ENCODE assay signal across 8 cellular contexts in the genomic region with DNA sequence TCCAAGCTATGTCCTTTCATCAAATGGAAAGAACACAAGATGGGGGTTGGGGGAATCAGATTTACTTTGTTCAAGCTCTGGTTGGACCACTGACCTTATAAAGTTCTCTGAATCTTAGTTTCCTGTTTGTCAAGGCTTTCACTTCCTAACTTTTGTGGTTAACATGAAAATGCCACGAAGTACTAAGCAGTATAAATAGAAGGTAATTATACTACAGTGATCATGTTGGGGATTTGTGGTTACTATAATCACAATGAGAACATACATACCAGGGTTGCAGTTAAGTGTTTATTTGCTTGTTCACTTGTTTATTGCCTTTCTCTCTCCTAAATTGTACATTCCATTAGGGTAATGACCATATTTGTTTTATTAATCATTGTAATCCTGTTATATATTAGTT. TPM values are rescaled to one million over a fixed set of nuclear protein-coding genes. Genes with fewer than 3 reads are reported as not detected.
DNase-seq lines count a peak whose midpoint lies in the region; ATAC-seq, FAIRE-seq and TF ChIP-seq lines count a peak whose summit lies in the region.

No MANE protein-coding gene starts in this region.

- H3K27me3 Mint-ChIP-seq in Caco-2 (ENCODE audit: insufficient read depth, unreplicated experiment) = no peaks in the 10 kb centered on the region

- H3K9me3 ChIP-seq in BLaER1 treated with 17β-estradiol and CSF1 and Interleukin-3, amounts not matched to agents 10 nM and 100 nM (replicated peaks in 1 of 11) = no peaks in the 10 kb centered on the region
- H3K9me3 ChIP-seq in MG63 = no peaks in the 10 kb centered on the region
- H3K9me3 ChIP-seq in Caco-2 = no peaks in the 10 kb centered on the region

- H3K4me3 ChIP-seq in BLaER1 treated with 17β-estradiol and CSF1 and Interleukin-3, amounts not matched to agents 10 nM and 100 nM = no peak overlapping the region
- no peak overlapping the region for H3K4me3 ChIP-seq in bronchial epithelial cell (ENCODE audit: low read depth, low read length)
- H3K4me3 ChIP-seq in MG63 = no peak overlapping the region
- no peak overlapping the region for H3K4me3 ChIP-seq in Caco-2 (ENCODE audit: low read depth, low read length)

- intact Hi-C loops in Caco-2 (cut with micrococcal nuclease; ENCODE audit: unreplicated experiment) = no loop called here

- POLR2A ChIA-PET in Caco-2 (lab: Charles Lee) = no interaction called here

- peaks cover 0 to 12% (median 0%) of the 10 kb centered on the region in 11 experiments; a peak in 2 of 22 replicates for H4K20me1 ChIP-seq in BLaER1 treated with 17β-estradiol and CSF1 and Interleukin-3, amounts not matched to agents 10 nM and 100 nM

- no TSS peak for BruUV-seq in Caco-2 (replicated peaks; lab: Mats Ljungman, UMichigan)

- FAIRE-seq in bronchial epithelial cell (lab: Jason Lieb, UNC) = no peak

- no peak overlapping the region for H3K27ac Mint-ChIP-seq in Caco-2 (ENCODE audit: unreplicated experiment)

- CTCF ChIA-PET in Caco-2 (lab: Charles Lee) = no interaction called here

- no peak overlapping the region; a peak in 1 of 22 replicates for H3K27ac ChIP-seq in BLaER1 treated with 17β-estradiol and CSF1 and Interleukin-3, amounts not matched to agents 10 nM and 100 nM

- H3K27me3 ChIP-seq in BLaER1 treated with 17β-estradiol and CSF1 and Interleukin-3, amounts not matched to agents 10 nM and 100 nM = peaks cover 0 to 95% (median 4%) of the 10 kb centered on the region in 11 experiments; a peak in 8 of 22 replicates
- H3K27me3 ChIP-seq in bronchial epithelial cell (ENCODE audit: control insufficient read depth, insufficient read depth, low read length) = no peaks in the 10 kb centered on the region
- no peaks in the 10 kb centered on the region for H3K27me3 ChIP-seq in MG63
- no peaks in the 10 kb centered on the region for H3K27me3 ChIP-seq in Caco-2 (replicated peaks; ENCODE audit: control insufficient read depth, insufficient read depth, low read length)

- ATAC-seq in GM21447 (IDR thresholded peaks at IDR 0.05; ENCODE audit: unreplicated experiment) = peak; percentile 93
- ATAC-seq in HG03571 (IDR thresholded peaks at IDR 0.05; ENCODE audit: unreplicated experiment) = peak; percentile 93

- H3K4me1 ChIP-seq in BLaER1 treated with 17β-estradiol and CSF1 and Interleukin-3, amounts not matched to agents 10 nM and 100 nM = peaks cover 27 to 54% (median 34%) of the 10 kb centered on the region in 10 experiments
- peaks cover 15% of the 10 kb centered on the region for H3K4me1 ChIP-seq in Caco-2

- DNase-seq in bronchial epithelial cell (ENCODE audit: low read depth) (peak; percentile 39), MG63 (no peak), amniotic stem cell (lab: John Stamatoyannopoulos, UW) (no peak), nucleus accumbens (lab: John Stamatoyannopoulos, UW) (no peak), Caco-2 (no peak)

- no peaks in the 10 kb centered on the region for H3K36me3 Mint-ChIP-seq in Caco-2 (ENCODE audit: insufficient read depth, unreplicated experiment)

- TF ChIP-seq CTCF in bronchial epithelial cell (IDR thresholded peaks at IDR 0.05; ENCODE audit: insufficient read depth, low read length, severe bottlenecking) = no peak
- no peak for TF ChIP-seq CTCF in Caco-2 (IDR thresholded peaks at IDR 0.05; ENCODE audit: insufficient read depth in 1 of 2, low read depth in 1 of 2, low read length in 1 of 2, severe bottlenecking in 1 of 2, unreplicated experiment in 1 of 2)

- no peaks in the 10 kb centered on the region for H3K36me3 ChIP-seq in BLaER1 treated with 17β-estradiol and CSF1 and Interleukin-3, amounts not matched to agents 10 nM and 100 nM
- no peaks in the 10 kb centered on the region for H3K36me3 ChIP-seq in bronchial epithelial cell (ENCODE audit: control insufficient read depth, insufficient read depth, low read length)
- H3K36me3 ChIP-seq in MG63 = no peaks in the 10 kb centered on the region
- no peaks in the 10 kb centered on the region for H3K36me3 ChIP-seq in Caco-2 (ENCODE audit: control insufficient read depth, insufficient read depth, low read length)

- peaks cover 12% of the 10 kb centered on the region for H3K4me1 Mint-ChIP-seq in Caco-2 (ENCODE audit: low read depth, unreplicated experiment)

- peak overlapping the region; percentile 10 to 73 (median 55) for H3K4me2 ChIP-seq in BLaER1 treated with 17β-estradiol and CSF1 and Interleukin-3, amounts not matched to agents 10 nM and 100 nM

- H3K9me3 Mint-ChIP-seq in Caco-2 (ENCODE audit: unreplicated experiment) = no peaks in the 10 kb centered on the region

- H3K9ac ChIP-seq in BLaER1 treated with 17β-estradiol and CSF1 and Interleukin-3, amounts not matched to agents 10 nM and 100 nM = no peak overlapping the region

- no peak overlapping the region for H3K4me3 Mint-ChIP-seq in Caco-2 (ENCODE audit: unreplicated experiment)

RNA-seq across cellular contexts. Expression of a gene that starts 53.2 kb away (rescaled TPM):
- total RNA-seq in bronchial epithelial cell (3.2 and 3.3 TPM in 2 replicates), Caco-2 (2022) (23.2 and 23.4 TPM in 2 replicates)
- total RNA-seq in MG63 (2014; rRNA removed; shearing (Covaris generic); ENCODE audit: low replicate concordance) = 1.9 and 2.0 TPM in 2 replicates
